In genomic region chr7:39416866-39417265, GRCh38 we compare ENCODE assay signal across 31 cellular contexts.
"Had no signal": no experiment of that assay in that cellular context is flagged by ENCODE, and none has a peak within 500 bp of the region (broad histone marks: within the 10 kb centered on the region; RNA-seq: fewer than 3 reads in every experiment).

No MANE protein-coding gene starts in this region.

- H3K27ac ChIP-seq: ascending aorta, cardiac muscle cell, VCaP had no signal

- H3K4me1 ChIP-seq: ascending aorta had no signal

- H3K4me3 ChIP-seq: ascending aorta, cardiac muscle cell had no signal

- H3K9me3 ChIP-seq: ascending aorta had no signal

- ATAC-seq: activated CD8-positive, alpha-beta T cell treated with anti-CD3 and anti-CD28 coated beads for 36 hours; activated naive CD8-positive, alpha-beta T cell treated with anti-CD3 and anti-CD28 coated beads, Interleukin-2, amount 50 U/mL, for 24 hours; activated T-cell treated with anti-CD3 and anti-CD28 coated beads, Interleukin-2, amount 50 U/mL, for 4 hours; activated T-cell treated with anti-CD3 and anti-CD28 coated beads, Interleukin-2, amount 50 U/mL, for 72 hours; activated T-helper 17 cell treated with anti-CD3 and anti-CD28 coated beads, Interleukin-2, amount 50 U/mL, for 72 hours had no signal

- H3K27me3 ChIP-seq: ascending aorta, cardiac muscle cell had no signal

- H3K36me3 ChIP-seq: ascending aorta, cardiac muscle cell had no signal

- DNase-seq: activated B cell treated with CpG ODN at 0.5 μM for 24 hours; activated CD4-positive, alpha-beta memory T cell treated with anti-CD3 and anti-CD28 coated beads for 36 hours; activated CD4-positive, alpha-beta T cell treated with anti-CD3 and anti-CD28 coated beads for 4 hours; activated CD4-positive, alpha-beta T cell treated with anti-CD3 and anti-CD28 coated beads, Interleukin-2, amount 10 ng/mL, durations not matched to agents 24 days and 14 days; activated CD4-positive, alpha-beta T cell treated with anti-CD3 and anti-CD28 coated beads, Interleukin-2, amount 50 U/mL, for 1 hour; activated CD4-positive, alpha-beta T cell treated with anti-CD3 and anti-CD28 coated beads, Interleukin-2, amount 50 U/mL, for 4 hours; activated CD4-positive, CD25-positive, alpha-beta regulatory T cell treated with anti-CD3 and anti-CD28 coated beads, Interleukin-2, amount 50 U/mL, for 72 hours; activated CD8-positive, alpha-beta memory T cell treated with anti-CD3 and anti-CD28 coated beads, Interleukin-2, amount 50 U/mL, for 4 hours; activated CD8-positive, alpha-beta T cell treated with anti-CD3 and anti-CD28 coated beads for 36 hours; activated effector memory CD4-positive, alpha-beta T cell treated with anti-CD3 and anti-CD28 coated beads, Interleukin-2, amount 50 U/mL, for 16 hours; activated gamma-delta T cell treated with Interleukin-2 at 50 U/mL for 16 hours; activated naive CD4-positive, alpha-beta T cell treated with anti-CD3 and anti-CD28 coated beads, Interleukin-2, amount 10 ng/mL, durations not matched to agents 7 days and 5 days; activated naive CD4-positive, alpha-beta T cell treated with Interleukin-2 at 50 U/mL for 16 hours; activated naive CD8-positive, alpha-beta T cell treated with anti-CD3 and anti-CD28 coated beads, Interleukin-2, amount 10 ng/mL, durations not matched to agents 7 days and 5 days; activated naive CD8-positive, alpha-beta T cell treated with anti-CD3 and anti-CD28 coated beads, Interleukin-2, amount 50 U/mL, for 24 hours; activated T-cell treated with anti-CD3 and anti-CD28 coated beads for 4 hours; activated T-cell treated with anti-CD3 and anti-CD28 coated beads, Interleukin-2, amount 50 U/mL, for 1 hour; activated T-cell treated with anti-CD3 and anti-CD28 coated beads, Interleukin-2, amount 50 U/mL, for 4 hours; activated T-cell treated with anti-CD3 and anti-CD28 coated beads, Interleukin-2, amount 50 U/mL, for 72 hours; amygdala; anterior cingulate cortex; caudate nucleus; cerebellar nuclear complex; T-helper 2 cell; T-helper 9 cell had no signal

- FAIRE-seq: bronchial epithelial cell, TTC549 had no signal
